ENCODE assay signal across 14 cellular contexts in the genomic region with DNA sequence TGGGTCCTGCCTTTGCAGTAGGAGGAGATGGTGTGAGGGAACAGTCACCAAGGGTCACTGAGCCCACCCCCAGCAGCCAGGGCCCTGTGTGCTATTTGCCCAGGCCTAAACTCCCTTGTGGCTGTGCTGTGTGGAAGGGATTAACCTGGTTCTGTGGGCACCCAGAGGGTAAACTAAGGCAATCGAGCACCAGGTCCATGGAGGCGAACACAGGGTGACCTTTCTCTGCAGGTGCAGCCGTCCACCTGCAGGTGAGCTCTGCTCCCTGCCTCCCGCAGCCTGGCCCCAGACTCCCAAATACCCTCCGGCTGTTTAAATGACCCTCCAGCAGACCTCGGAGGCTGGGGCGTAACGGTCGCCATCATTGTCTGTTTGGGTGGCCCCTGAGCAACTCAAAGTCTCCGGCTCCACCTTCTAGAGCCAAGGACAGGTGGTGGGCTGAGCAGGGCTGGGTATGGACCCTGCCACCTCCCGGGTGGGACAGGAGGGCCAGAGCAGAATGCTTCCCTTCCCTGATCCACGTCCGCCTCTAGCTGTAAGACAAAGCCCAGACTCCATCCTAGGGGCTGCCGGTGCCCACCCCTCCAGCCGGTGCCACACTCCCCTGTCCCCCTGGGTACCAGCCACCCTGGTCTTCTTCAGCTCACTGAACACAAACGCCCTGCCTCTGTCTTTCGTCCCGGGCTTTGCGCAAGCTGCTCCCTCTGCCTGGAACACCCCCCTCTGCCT. TPM values are rescaled to one million over a fixed set of nuclear protein-coding genes. Genes with fewer than 3 reads are reported as not detected.
A peak's percentile ranks its signal among the peaks of the same experiment; 100 is the strongest.
DNase-seq lines count a peak whose midpoint lies in the region; ATAC-seq and TF ChIP-seq lines count a peak whose summit lies in the region.
"Had no signal": no experiment of that assay in that cellular context is flagged by ENCODE, and none has a peak within 500 bp of the region (broad histone marks: within the 10 kb centered on the region; RNA-seq: fewer than 3 reads in every experiment).

No MANE protein-coding gene starts in this region.

- H3K36me3 ChIP-seq in H7 (replicated peaks; ENCODE audit: control insufficient read depth, insufficient read depth, low read length) (no peaks in the 10 kb centered on the region), RWPE2 (ENCODE audit: low read depth) (no peaks in the 10 kb centered on the region), osteoblast (ENCODE audit: insufficient read depth, low read length) (no peaks in the 10 kb centered on the region)
- H3K36me3 ChIP-seq: BLaER1 had no signal

- H3K27ac ChIP-seq in RWPE2 (ENCODE audit: poor library complexity, severe bottlenecking): no peak overlapping the region
- H3K27ac ChIP-seq in osteoblast (ENCODE audit: low read depth, low read length): no peak overlapping the region
- H3K27ac ChIP-seq: BLaER1 had no signal

- H3K27me3 ChIP-seq in H7 (ENCODE audit: control insufficient read depth, insufficient read depth, low read length): no peaks in the 10 kb centered on the region
- peaks cover 11% of the 10 kb centered on the region for H3K27me3 ChIP-seq in RWPE2 (ENCODE audit: insufficient read depth, poor library complexity, severe bottlenecking)
- H3K27me3 ChIP-seq in osteoblast (ENCODE audit: insufficient read depth, low read length): peaks cover 51% of the 10 kb centered on the region
- H3K27me3 ChIP-seq: BLaER1 had no signal

- H3K4me2 ChIP-seq in osteoblast (ENCODE audit: insufficient read depth, low read length): no peak overlapping the region
- H3K4me2 ChIP-seq: BLaER1 had no signal

- no peak overlapping the region for H2AFZ ChIP-seq in osteoblast (ENCODE audit: low read length)

- no peaks in the 10 kb centered on the region for H3K79me2 ChIP-seq in osteoblast (ENCODE audit: insufficient read depth, low read length)

- peaks cover 3% of the 10 kb centered on the region for H3K9me3 ChIP-seq in RWPE2 (ENCODE audit: severe bottlenecking)
- no peaks in the 10 kb centered on the region for H3K9me3 ChIP-seq in osteoblast (ENCODE audit: low read depth, low read length)
- H3K9me3 ChIP-seq: BLaER1 had no signal

- H3K4me1 ChIP-seq in RWPE2 (ENCODE audit: insufficient read depth, poor library complexity, severe bottlenecking) (no peaks in the 10 kb centered on the region), osteoblast (ENCODE audit: insufficient read depth, low read length) (no peaks in the 10 kb centered on the region)

- H4K20me1 ChIP-seq in osteoblast (ENCODE audit: insufficient read depth, low read length): no peaks in the 10 kb centered on the region
- H4K20me1 ChIP-seq: BLaER1 had no signal

- no peak overlapping the region for H3K4me3 ChIP-seq in H7 (ENCODE audit: insufficient read depth, low read depth, low read length)
- H3K4me3 ChIP-seq in RWPE2 (ENCODE audit: severe bottlenecking): no peak overlapping the region
- no peak overlapping the region for H3K4me3 ChIP-seq in osteoblast (ENCODE audit: insufficient read depth, low read length)
- H3K4me3 ChIP-seq: BLaER1, GM12878 had no signal

- TF ChIP-seq CTCF in RWPE2 (IDR thresholded peaks at IDR 0.05; ENCODE audit: poor library complexity, severe bottlenecking) (no peak), osteoblast (IDR thresholded peaks at IDR 0.05; ENCODE audit: extremely low read depth, low read depth, low read length) (no peak)

- DNase-seq in H7 (peak; percentile 70), RWPE2 (ENCODE audit: low spot score) (peak; percentile 59), islet precursor cell (peak; percentile 37), osteoblast (ENCODE audit: insufficient read length, low spot score, missing footprints) (peak; percentile 63), SW480 (ENCODE audit: low spot score) (no peak), iPS-NIHi7 (ENCODE audit: extremely low spot score) (no peak)
- DNase-seq: AML-193; Calu3; CD4-positive, CD25-positive, alpha-beta regulatory T cell; DMS 273 treated with DMSO at 0.1 percent for 48 hours had no signal

- ATAC-seq in RWPE2 (ENCODE audit: low read depth) (peak; percentile 19; the same call in 2 of the 3 replicates), GM21576 (IDR thresholded peaks at IDR 0.05; ENCODE audit: unreplicated experiment) (no peak), HG03196 (IDR thresholded peaks at IDR 0.05; ENCODE audit: unreplicated experiment) (no peak)
- ATAC-seq: GM12878 had no signal

RNA-seq across cellular contexts. Expression of a gene that starts 34.1 kb away (rescaled TPM):
- 6.1 and 6.2 TPM in 2 replicates for total RNA-seq in H7 (2014; rRNA removed; shearing (Covaris generic))
- total RNA-seq in osteoblast: 5.1 and 5.3 TPM in 2 replicates
- total RNA-seq: CD4-positive, CD25-positive, alpha-beta regulatory T cell had no signal

RNA-seq across cellular contexts. Expression of a gene that starts 35.9 kb away (rescaled TPM):
- 84.9 and 91.8 TPM in 2 replicates for total RNA-seq in H7 (2014; rRNA removed; shearing (Covaris generic))
- under 0.01 TPM in 1 of 2 replicates, not detected in the other for total RNA-seq in osteoblast
- total RNA-seq: Calu3 had no signal

Comparison
In these comparisons a context has a peak if more than half of its experiments do, and no peak if none do; other contexts are left out.
1. DNase-seq: peak in H7 (single experiment), RWPE2 (single experiment), islet precursor cell (single experiment) and osteoblast (single experiment); none in SW480 (single experiment) and iPS-NIHi7 (single experiment).
2. RNA of a gene that starts 35.9 kb away (total RNA-seq): 84.9 to 91.8 TPM in H7; under 0.01 TPM in osteoblast; every median in the first group is over 10 times any median in the second.